In genomic region chr20:46087161-46087560, GRCh38 we compare ENCODE assay signal across 9 cellular contexts. TPM values are rescaled to one million over a fixed set of nuclear protein-coding genes. Genes with fewer than 3 reads are reported as not detected.
DNase-seq lines count a peak whose midpoint lies in the region; ATAC-seq and TF ChIP-seq lines count a peak whose summit lies in the region.
"Had no signal": no experiment of that assay in that cellular context is flagged by ENCODE, and none has a peak within 500 bp of the region (broad histone marks: within the 10 kb centered on the region; RNA-seq: fewer than 3 reads in every experiment).

No MANE protein-coding gene starts in this region.

- no peak for DNase-seq in activated naive CD4-positive, alpha-beta T cell treated with anti-CD3 and anti-CD28 coated beads, Interleukin-2, amount 10 ng/mL, durations not matched to agents 7 days and 5 days
- DNase-seq in RPMI7951 (ENCODE audit: low read depth) (peak; percentile 19), fibroblast of mammary gland (ENCODE audit: low read depth) (peak; percentile 42), tibial artery (no peak)
- no peak for DNase-seq in activated CD4-positive, CD25-positive, alpha-beta regulatory T cell (lab: John Stamatoyannopoulos, UW)

- H3K9me3 Mint-ChIP-seq in activated naive CD4-positive, alpha-beta T cell treated with anti-CD3 and anti-CD28 coated beads, Interleukin-2, amount 50 U/mL, for 24 hours = no peaks in the 10 kb centered on the region
- H3K9me3 Mint-ChIP-seq in activated naive CD4-positive, alpha-beta T cell treated with anti-CD3 and anti-CD28 coated beads, Interleukin-2, amount 10 ng/mL, durations not matched to agents 7 days and 5 days = no peaks in the 10 kb centered on the region

- H3K4me3 Mint-ChIP-seq in activated naive CD4-positive, alpha-beta T cell treated with anti-CD3 and anti-CD28 coated beads, Interleukin-2, amount 50 U/mL, for 24 hours = peak overlapping the region; percentile 95
- no peak overlapping the region for H3K4me3 Mint-ChIP-seq in activated naive CD4-positive, alpha-beta T cell treated with anti-CD3 and anti-CD28 coated beads, Interleukin-2, amount 10 ng/mL, durations not matched to agents 7 days and 5 days

- H3K27me3 ChIP-seq in tibial artery = no peaks in the 10 kb centered on the region

- H3K36me3 ChIP-seq in tibial artery = no peaks in the 10 kb centered on the region

- peaks cover 0 to 72% (median 57%) of the 10 kb centered on the region in 4 donors for H3K4me1 ChIP-seq in tibial artery

- peaks cover 76% of the 10 kb centered on the region for H3K4me1 Mint-ChIP-seq in activated naive CD4-positive, alpha-beta T cell treated with anti-CD3 and anti-CD28 coated beads, Interleukin-2, amount 50 U/mL, for 24 hours
- peaks cover 44% of the 10 kb centered on the region for H3K4me1 Mint-ChIP-seq in activated naive CD4-positive, alpha-beta T cell treated with anti-CD3 and anti-CD28 coated beads, Interleukin-2, amount 10 ng/mL, durations not matched to agents 7 days and 5 days

- CTCF ChIA-PET in activated naive CD4-positive, alpha-beta T cell treated with anti-CD3 and anti-CD28 coated beads, Interleukin-2, amount 10 ng/mL, durations not matched to agents 7 days and 5 days (lab: Charles Lee) = interaction anchor here (2.0 to 2.3 kb wide), 2 partner anchors 63 to 72 kb away, joined by 5 to 17 read pairs; no protein-coding TSS in a partner anchor

- H3K27ac ChIP-seq in tibial artery = peak overlapping the region in 1 of 2 donors; percentile 97

- H3K4me3 ChIP-seq in fibroblast of mammary gland (ENCODE audit: control insufficient read depth, low read depth, low read length) = no peak overlapping the region
- no peak overlapping the region for H3K4me3 ChIP-seq in tibial artery

- no peaks in the 10 kb centered on the region for H3K9me3 ChIP-seq in tibial artery

- H3K27ac Mint-ChIP-seq in activated naive CD4-positive, alpha-beta T cell treated with anti-CD3 and anti-CD28 coated beads, Interleukin-2, amount 50 U/mL, for 24 hours = no peak overlapping the region
- no peak overlapping the region for H3K27ac Mint-ChIP-seq in activated naive CD4-positive, alpha-beta T cell treated with anti-CD3 and anti-CD28 coated beads, Interleukin-2, amount 10 ng/mL, durations not matched to agents 7 days and 5 days

- H3K36me3 Mint-ChIP-seq in activated naive CD4-positive, alpha-beta T cell treated with anti-CD3 and anti-CD28 coated beads, Interleukin-2, amount 50 U/mL, for 24 hours = peaks cover 3% of the 10 kb centered on the region
- peaks cover 7% of the 10 kb centered on the region for H3K36me3 Mint-ChIP-seq in activated naive CD4-positive, alpha-beta T cell treated with anti-CD3 and anti-CD28 coated beads, Interleukin-2, amount 10 ng/mL, durations not matched to agents 7 days and 5 days

- intact Hi-C loops in tibial artery (cut with DNase I; ENCODE audit: low total_unique reads) = no loop called here

- no peaks in the 10 kb centered on the region for H3K27me3 Mint-ChIP-seq in activated naive CD4-positive, alpha-beta T cell treated with anti-CD3 and anti-CD28 coated beads, Interleukin-2, amount 50 U/mL, for 24 hours
- no peaks in the 10 kb centered on the region for H3K27me3 Mint-ChIP-seq in activated naive CD4-positive, alpha-beta T cell treated with anti-CD3 and anti-CD28 coated beads, Interleukin-2, amount 10 ng/mL, durations not matched to agents 7 days and 5 days

- peak; percentile 52 for TF ChIP-seq CTCF in fibroblast of mammary gland (conservative IDR thresholded peaks at IDR 0.05; ENCODE audit: control insufficient read depth, insufficient read depth, low read depth, low read length)
- peak; percentile 23 to 30 for TF ChIP-seq CTCF in tibial artery (IDR thresholded peaks at IDR 0.05)

- ATAC-seq in HG03175 (IDR thresholded peaks at IDR 0.05; ENCODE audit: unreplicated experiment) = no peak
- ATAC-seq in HG03135 (IDR thresholded peaks at IDR 0.05; ENCODE audit: unreplicated experiment) = no peak

RNA-seq across cellular contexts. Expression of gene NCOA5, which starts 2.6 kb away (rescaled TPM):
- total RNA-seq in RPMI7951 (2014; rRNA removed; shearing (Covaris generic)) = 14.7 and 15.1 TPM in 2 replicates

RNA-seq across cellular contexts. Expression of gene CD40, which starts 31.0 kb away (rescaled TPM):
- total RNA-seq in RPMI7951 (2014; rRNA removed; shearing (Covaris generic)) = 0.72 and 1.7 TPM in 2 replicates
- total RNA-seq: HT1080 had no signal

RNA-seq across cellular contexts. Expression of gene SLC12A5, which starts 58.1 kb away (rescaled TPM):
- total RNA-seq in RPMI7951 (2014; rRNA removed; shearing (Covaris generic)) = 0.96 TPM in 1 of 2 replicates, not detected in the other

Comparison
In these comparisons a context has a peak if more than half of its experiments do, and no peak if none do; other contexts are left out.
1. DNase-seq: peak in RPMI7951 (single experiment) and fibroblast of mammary gland (single experiment); none in activated naive CD4-positive, alpha-beta T cell treated with anti-CD3 and anti-CD28 coated beads, Interleukin-2, amount 10 ng/mL, durations not matched to agents 7 days and 5 days (single experiment), tibial artery (0 of 2) and activated CD4-positive, CD25-positive, alpha-beta regulatory T cell (0 of 4).